Comparison of ENCODE assay signal across 13 cellular contexts in the genomic region with DNA sequence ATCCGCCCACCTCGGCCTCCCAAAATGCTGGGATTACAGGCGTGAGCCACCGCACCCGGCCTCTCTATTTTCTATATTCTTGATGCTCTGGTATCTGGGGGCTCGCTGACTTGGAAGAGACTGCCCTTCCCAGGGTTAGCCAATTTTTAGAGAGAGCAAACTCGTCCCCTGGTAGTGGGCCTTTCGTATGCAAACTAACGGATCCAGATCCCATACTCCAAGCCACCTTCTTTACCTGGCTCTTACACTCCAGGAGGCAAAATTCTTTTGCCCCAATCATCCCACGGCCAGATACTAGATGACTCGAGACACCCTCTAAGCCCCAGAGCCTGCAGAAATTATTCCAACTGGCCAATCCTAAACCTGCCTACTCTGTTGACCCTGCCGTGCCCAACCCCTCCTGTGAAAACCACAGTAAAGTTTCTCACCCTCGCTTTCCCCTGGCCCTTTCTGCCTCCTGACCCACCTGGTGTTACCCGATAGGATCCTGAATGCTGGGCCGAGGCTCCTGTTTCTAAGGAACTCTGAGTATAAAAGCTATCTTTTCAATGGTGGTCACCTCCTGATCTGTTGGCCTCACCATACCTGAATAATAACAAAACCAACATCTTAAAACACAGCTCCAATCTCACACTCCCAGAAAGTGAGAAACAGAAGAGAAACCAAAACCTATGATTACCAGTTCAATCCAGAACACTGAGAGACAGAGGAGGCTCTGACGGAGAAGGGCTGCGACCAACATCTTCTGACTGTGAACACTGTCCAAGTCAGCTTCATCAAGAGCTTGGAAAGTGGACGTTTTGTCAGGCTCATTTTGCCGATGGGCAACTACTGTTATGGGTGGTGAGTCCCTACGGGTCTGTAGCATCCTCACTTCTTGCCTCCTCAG. TPM values are rescaled to one million over a fixed set of nuclear protein-coding genes. Genes with fewer than 3 reads are reported as not detected.
DNase-seq lines count a peak whose midpoint lies in the region; ATAC-seq and TF ChIP-seq lines count a peak whose summit lies in the region.
"Had no signal": no experiment of that assay in that cellular context is flagged by ENCODE, and none has a peak within 500 bp of the region (broad histone marks: within the 10 kb centered on the region; RNA-seq: fewer than 3 reads in every experiment).

No MANE protein-coding gene starts in this region.

- no peaks in the 10 kb centered on the region for H3K36me3 ChIP-seq in testis (ENCODE audit: low read depth, missing control alignments)
- H3K36me3 ChIP-seq: colonic mucosa, heart left ventricle had no signal

- no peak for DNase-seq in testis
- DNase-seq in NAMALWA (ENCODE audit: low spot score): no peak
- DNase-seq in dedifferentiated amniotic fluid mesenchymal stem cell (ENCODE audit: extremely low spot score): no peak
- DNase-seq in Right ventricle myocardium superior: no peak
- DNase-seq: activated naive CD4-positive, alpha-beta T cell; colonic mucosa; heart left ventricle; naive thymus-derived CD4-positive, alpha-beta T cell; NCI-H1417; stimulated activated CD4-positive, alpha-beta T cell treated with anti-CD3 and anti-CD28 coated beads, Interleukin-15, amount 100 ng/mL, for 24 hours had no signal

- TF ChIP-seq CTCF in testis (IDR thresholded peaks at IDR 0.05): no peak

- ATAC-seq in GM19351 (IDR thresholded peaks at IDR 0.05; ENCODE audit: unreplicated experiment) (peak; percentile 98), HG02759 (IDR thresholded peaks at IDR 0.05; ENCODE audit: unreplicated experiment) (peak; percentile 83), HG03565 (IDR thresholded peaks at IDR 0.05; ENCODE audit: unreplicated experiment) (peak; percentile 97), Right ventricle myocardium superior (ENCODE audit: poor library complexity) (no peak)
- ATAC-seq: heart left ventricle; naive thymus-derived CD4-positive, alpha-beta T cell had no signal

- intact Hi-C loops in testis (cut with DNase I; ENCODE audit: low total_unique reads): no loop called here
- intact Hi-C loops in Right ventricle myocardium superior (cut with DNase I): no loop called here

- no peak overlapping the region for H3K27ac ChIP-seq in testis
- H3K27ac ChIP-seq: colonic mucosa, heart left ventricle had no signal

- 69 to 80% methylated on average over 20 of the region's 20 CpGs for WGBS in testis, 2 donors

- TF ChIP-seq POLR2A in testis (IDR thresholded peaks at IDR 0.05): no peak

- peaks cover 12% of the 10 kb centered on the region for H3K4me1 ChIP-seq in testis
- H3K4me1 ChIP-seq: colonic mucosa, heart left ventricle had no signal

- peak overlapping the region; percentile 22 to 51 for H3K4me3 ChIP-seq in testis
- H3K4me3 ChIP-seq: colonic mucosa, heart left ventricle had no signal

- H3K9me3 ChIP-seq in testis: no peaks in the 10 kb centered on the region
- H3K9me3 ChIP-seq: colonic mucosa had no signal

- no peaks in the 10 kb centered on the region for H3K27me3 ChIP-seq in testis
- H3K27me3 ChIP-seq: colonic mucosa, heart left ventricle had no signal

RNA-seq across cellular contexts. Expression of a gene that starts 57.6 kb away (rescaled TPM):
- total RNA-seq in testis (100 to 1,000 TPM; 122 to 131 TPM), Right ventricle myocardium superior (53.3 TPM)
- polyA plus RNA-seq in testis (ENCODE audit: insufficient read depth, low read depth, low replicate concordance): 64.0 TPM
